8 cellular contexts compared by ENCODE assay signal in genomic region chr1:163321311-163322305, GRCh38. TPM values are rescaled to one million over a fixed set of nuclear protein-coding genes. Genes with fewer than 3 reads are reported as not detected.
A peak's percentile ranks its signal among the peaks of the same experiment; 100 is the strongest.
DNase-seq lines count a peak whose midpoint lies in the region; TF ChIP-seq lines count a peak whose summit lies in the region.

Gene NUF2, plus strand, starts transcription at chr1:163321954. Its CDS starts 4,098 bp downstream, at chr1:163326052.

- H3K36me3 ChIP-seq in neuron (ENCODE audit: insufficient read depth, low read length), result peaks cover 14% of the 10 kb centered on the region
- peaks cover 10 to 22% (median 17%) of the 10 kb centered on the region in 5 donors for H3K36me3 ChIP-seq in subcutaneous abdominal adipose tissue (ENCODE audit: control insufficient read depth in 5 of 5, insufficient read depth in 5 of 5, low read length in 5 of 5)

- DNase-seq in GF-D8 (lab: John Stamatoyannopoulos, UW) (peak; percentile 85), HEK293T (ENCODE audit: extremely low spot score) (peak; percentile 97), MV-4-11 (lab: John Stamatoyannopoulos, UW) (peak; percentile 96), SK-MEL-5 (ENCODE audit: low read depth, low spot score) (peak; percentile 98), foreskin melanocyte (peak; percentile 98)
- DNase-seq in activated naive CD4-positive, alpha-beta T cell treated with Interleukin-2 at 50 U/mL for 16 hours, result peak; percentile 98

- H3K27ac ChIP-seq in subcutaneous abdominal adipose tissue (ENCODE audit: low read depth, low read length), result peak within 1 kb of the TSS; percentile 28

- POLR2A ChIA-PET in HEK293T (lab: Yijun Ruan, JAX), result interaction anchor here (0.9 to 1.5 kb wide), 5 partner anchors 11 to 461 kb away, joined by 3 to 4 read pairs (median 3); partner anchors contain the start of gene CCDC190

- H2AFZ ChIP-seq in neuron (ENCODE audit: low read depth, low read length), result peak within 1 kb of the TSS; percentile 93

- H3K4me1 ChIP-seq in neuron (ENCODE audit: insufficient read depth, low read length), result peaks cover 15% of the 10 kb centered on the region
- peaks cover 3 to 20% (median 17%) of the 10 kb centered on the region in 5 donors for H3K4me1 ChIP-seq in subcutaneous abdominal adipose tissue (ENCODE audit: control insufficient read depth in 5 of 5, insufficient read depth in 5 of 5, low read length in 5 of 5)

- H3K4me3 ChIP-seq in neuron (ENCODE audit: low read length) (peak within 1 kb of the TSS; percentile 83), subcutaneous abdominal adipose tissue (ENCODE audit: low read depth in 1 of 5, low read length in 5 of 5) (peak within 1 kb of the TSS; percentile 78 to 98 (median 86))

- H3K9ac ChIP-seq in subcutaneous abdominal adipose tissue (ENCODE audit: low read length in 5 of 5), result peak within 1 kb of the TSS; percentile 70 to 89 (median 78)

- in situ Hi-C loops in SK-MEL-5 (cut with HindIII; ENCODE audit: low pct_unique_long_range_greater_than_20kb, low sequenced_read_pairs), result no loop called here

- CTCF ChIA-PET in HEK293T (lab: Yijun Ruan, JAX), result no interaction called here

- H3K27me3 ChIP-seq in neuron (ENCODE audit: insufficient read depth, low read length) (no peaks in the 10 kb centered on the region), subcutaneous abdominal adipose tissue (ENCODE audit: control insufficient read depth in 5 of 5, insufficient read depth in 4 of 5, low read length in 5 of 5) (no peaks in the 10 kb centered on the region)

- H3K9me3 ChIP-seq in neuron (ENCODE audit: low read length), result no peaks in the 10 kb centered on the region
- no peaks in the 10 kb centered on the region for H3K9me3 ChIP-seq in subcutaneous abdominal adipose tissue (ENCODE audit: control insufficient read depth in 5 of 5, low read length in 5 of 5)

TF ChIP-seq in HEK293T, 16 proteins besides CTCF, POLR2A, EP300 and RAD21:
- peak; percentile 91 for TF ChIP-seq FOXK2 (IDR thresholded peaks at IDR 0.05)
- peak; percentile 98 for TF ChIP-seq CTBP1 (IDR thresholded peaks at IDR 0.05; ENCODE audit: borderline replicate concordance)
- no peak for TF ChIP-seq FOXA1 (IDR thresholded peaks at IDR 0.05)
- peak; percentile 98 for TF ChIP-seq L3MBTL2 (conservative IDR thresholded peaks at IDR 0.05)
- TF ChIP-seq PKNOX1 (IDR thresholded peaks at IDR 0.05), result peak; percentile 89
- 0 out of 2 replicates have a peak, but pooled peaks have one; percentile 17 for TF ChIP-seq SP1 (IDR thresholded peaks at IDR 0.05)
- no peak for TF ChIP-seq SUZ12 (IDR thresholded peaks at IDR 0.05)
- TF ChIP-seq BHLHE40 (IDR thresholded peaks at IDR 0.05; ENCODE audit: borderline replicate concordance), result no peak
- peak; percentile 61 for TF ChIP-seq ELF4 (IDR thresholded peaks at IDR 0.05)
- no peak for TF ChIP-seq ZNF384 (IDR thresholded peaks at IDR 0.05)
- TF ChIP-seq ARNT (IDR thresholded peaks at IDR 0.05), result peak; percentile 90
- no peak for TF ChIP-seq TARDBP (IDR thresholded peaks at IDR 0.05)
- peak; percentile 97 for TF ChIP-seq FOXM1 (IDR thresholded peaks at IDR 0.05; ENCODE audit: borderline replicate concordance)
- TF ChIP-seq HDGF (IDR thresholded peaks at IDR 0.05; ENCODE audit: borderline replicate concordance), result no peak
- TF ChIP-seq NFRKB (IDR thresholded peaks at IDR 0.05), result peak; percentile 59; the same call in 1 of the 2 replicates
- TF ChIP-seq LEF1 (IDR thresholded peaks at IDR 0.05; ENCODE audit: borderline replicate concordance), result peak; percentile 71; the same call in 1 of the 2 replicates

RNA-seq across cellular contexts. Expression of gene NUF2, which starts in this region (rescaled TPM):
- 28.7 and 30.1 TPM in 2 replicates for total RNA-seq in SK-MEL-5 (2014; rRNA removed; shearing (Covaris generic))
- polyA plus RNA-seq in SK-MEL-5 (2015; cell fraction: cytosol; rRNA removed), result 17.9 and 20.0 TPM in 2 replicates
- polyA plus RNA-seq in SK-MEL-5 (2015; cell fraction: nucleus; rRNA removed), result 173 and 186 TPM in 2 replicates

Comparison
In these comparisons a context has a peak if more than half of its experiments do, and no peak if none do; other contexts are left out.
1. Peak in every context shown above with its lines: DNase-seq, H3K4me3 ChIP-seq and H3K27ac ChIP-seq.